In genomic region chr2:111946294-111947114, GRCh38 we compare ENCODE assay signal across 8 cellular contexts. TPM values are rescaled to one million over a fixed set of nuclear protein-coding genes. Genes with fewer than 3 reads are reported as not detected.
A peak's percentile ranks its signal among the peaks of the same experiment; 100 is the strongest.
DNase-seq lines count a peak whose midpoint lies in the region; ATAC-seq and TF ChIP-seq lines count a peak whose summit lies in the region.

No MANE protein-coding gene starts in this region.

- H3K9me3 Mint-ChIP-seq in activated T-cell treated with anti-CD3 and anti-CD28 coated beads, Interleukin-2, amount 50 U/mL, for 24 hours, result no peaks in the 10 kb centered on the region

- intact Hi-C loops in left ventricle myocardium inferior (cut with micrococcal nuclease), result no loop called here

- DNase-seq in HS-5 (ENCODE audit: low read depth), result peak; percentile 90
- no peak for DNase-seq in left ventricle myocardium inferior
- DNase-seq in smooth muscle cell (lab: John Stamatoyannopoulos, UW; ENCODE audit: unreplicated experiment), result no peak
- DNase-seq in activated gamma-delta T cell (lab: John Stamatoyannopoulos, UW), result no peak
- DNase-seq in activated T-cell treated with anti-CD3 and anti-CD28 coated beads, Interleukin-2, amount 50 U/mL, for 24 hours, result no peak

- WGBS in smooth muscle cell (ENCODE audit: low lambda C conversion rate), result 68% methylated on average over 9 of the region's 9 CpGs

- H4K20me1 ChIP-seq in smooth muscle cell (ENCODE audit: low read depth), result peaks cover 4% of the 10 kb centered on the region

- H3K9me3 ChIP-seq in left ventricle myocardium inferior (replicated peaks) (no peaks in the 10 kb centered on the region), smooth muscle cell (replicated peaks; ENCODE audit: low read depth) (no peaks in the 10 kb centered on the region)

- no peaks in the 10 kb centered on the region for H3K36me3 Mint-ChIP-seq in activated T-cell treated with anti-CD3 and anti-CD28 coated beads, Interleukin-2, amount 50 U/mL, for 24 hours (ENCODE audit: low read depth)

- peaks cover 12% of the 10 kb centered on the region for H3K27me3 Mint-ChIP-seq in activated T-cell treated with anti-CD3 and anti-CD28 coated beads, Interleukin-2, amount 50 U/mL, for 24 hours

- H3K4me1 ChIP-seq in left ventricle myocardium inferior, result peaks cover 37% of the 10 kb centered on the region
- H3K4me1 ChIP-seq in smooth muscle cell (ENCODE audit: low read depth), result no peaks in the 10 kb centered on the region

- no peaks in the 10 kb centered on the region for H3F3A ChIP-seq in smooth muscle cell (ENCODE audit: low read depth)

- peaks cover 1% of the 10 kb centered on the region for H3K4me1 Mint-ChIP-seq in activated T-cell treated with anti-CD3 and anti-CD28 coated beads, Interleukin-2, amount 50 U/mL, for 24 hours (ENCODE audit: low read depth)

- no peaks in the 10 kb centered on the region for H3K27me3 ChIP-seq in left ventricle myocardium inferior (ENCODE audit: low read depth)
- H3K27me3 ChIP-seq in smooth muscle cell (ENCODE audit: low read depth), result no peaks in the 10 kb centered on the region

- H3K4me3 ChIP-seq in left ventricle myocardium inferior (no peak overlapping the region), smooth muscle cell (no peak overlapping the region)

- peaks cover 30% of the 10 kb centered on the region for H3K36me3 ChIP-seq in left ventricle myocardium inferior
- no peaks in the 10 kb centered on the region for H3K36me3 ChIP-seq in smooth muscle cell (ENCODE audit: low read depth)

- no peaks in the 10 kb centered on the region for H3K79me2 ChIP-seq in smooth muscle cell (ENCODE audit: low read depth)

- H3K4me2 ChIP-seq in smooth muscle cell, result no peak overlapping the region

- no peak overlapping the region for H3K27ac Mint-ChIP-seq in activated T-cell treated with anti-CD3 and anti-CD28 coated beads, Interleukin-2, amount 50 U/mL, for 24 hours

- H3K4me3 Mint-ChIP-seq in activated T-cell treated with anti-CD3 and anti-CD28 coated beads, Interleukin-2, amount 50 U/mL, for 24 hours, result no peak overlapping the region

- H2AFZ ChIP-seq in smooth muscle cell (ENCODE audit: low read depth), result no peak overlapping the region

- H3K27ac ChIP-seq in VCaP (peak overlapping the region; percentile 78), left ventricle myocardium inferior (replicated peaks) (peak overlapping the region; percentile 74), smooth muscle cell (ENCODE audit: low read depth) (peak overlapping the region; percentile 20)

- ATAC-seq in GM18909 (IDR thresholded peaks at IDR 0.05; ENCODE audit: poor library complexity, unreplicated experiment) (no peak), HG03095 (IDR thresholded peaks at IDR 0.05; ENCODE audit: unreplicated experiment) (no peak)

- no peak for TF ChIP-seq CTCF in VCaP (conservative IDR thresholded peaks at IDR 0.05)
- no peak for TF ChIP-seq CTCF in left ventricle myocardium inferior (IDR thresholded peaks at IDR 0.05; ENCODE audit: borderline replicate concordance)
- TF ChIP-seq CTCF in smooth muscle cell (IDR thresholded peaks at IDR 0.05; ENCODE audit: borderline replicate concordance, insufficient read depth, poor library complexity, severe bottlenecking), result no peak

- no peak overlapping the region for H3K9ac ChIP-seq in smooth muscle cell (ENCODE audit: low read depth)

RNA-seq across cellular contexts. Expression of gene MERTK, which starts 48.1 kb away (rescaled TPM):
- 4.7 TPM for total RNA-seq in left ventricle myocardium inferior
- total RNA-seq in smooth muscle cell, result 9.4 and 13.0 TPM in 2 replicates
- polyA plus RNA-seq in smooth muscle cell, result 4.6 and 5.1 TPM in 2 replicates

Comparison
In these comparisons a context has a peak if more than half of its experiments do, and no peak if none do; other contexts are left out.
1. H3K27ac ChIP-seq: peak in every context shown above with its lines; median percentile 78 in VCaP; 74 in left ventricle myocardium inferior; 20 in smooth muscle cell.